Comparison of ENCODE assay signal across 1 cellular context in genomic region chr10:5092848-5093790, GRCh38.
TF ChIP-seq lines count a peak whose summit lies in the region.

No MANE protein-coding gene starts in this region.

TF ChIP-seq in liver, 16 proteins besides CTCF, POLR2A, EP300 and RAD21 (continued from another document):
- TF ChIP-seq ZBTB33 (IDR thresholded peaks at IDR 0.05) (no peak), FOXA1 (IDR thresholded peaks at IDR 0.05) (no peak)
